39 cellular contexts compared by ENCODE assay signal in genomic region chr18:12352188-12352587, GRCh38. TPM values are rescaled to one million over a fixed set of nuclear protein-coding genes. Genes with fewer than 3 reads are reported as not detected.
"Had no signal": no experiment of that assay in that cellular context is flagged by ENCODE, and none has a peak within 500 bp of the region (broad histone marks: within the 10 kb centered on the region; RNA-seq: fewer than 3 reads in every experiment).

No MANE protein-coding gene starts in this region.

- H3K27ac Mint-ChIP-seq: activated naive CD4-positive, alpha-beta T cell treated with anti-CD3 and anti-CD28 coated beads for 36 hours; activated naive CD4-positive, alpha-beta T cell treated with anti-CD3 and anti-CD28 coated beads, Interleukin-2, amount 10 ng/mL, durations not matched to agents 7 days and 5 days; activated naive CD4-positive, alpha-beta T cell treated with anti-CD3 and anti-CD28 coated beads, Interleukin-2, amount 50 U/mL, for 24 hours; activated naive CD8-positive, alpha-beta T cell; activated naive CD8-positive, alpha-beta T cell treated with anti-CD3 and anti-CD28 coated beads for 36 hours; activated naive CD8-positive, alpha-beta T cell treated with anti-CD3 and anti-CD28 coated beads, Interleukin-2, amount 10 ng/mL, durations not matched to agents 7 days and 5 days; activated naive CD8-positive, alpha-beta T cell treated with anti-CD3 and anti-CD28 coated beads, Interleukin-2, amount 50 U/mL, for 24 hours; activated T-cell treated with anti-CD3 and anti-CD28 coated beads, Interleukin-2, amount 50 U/mL, for 72 hours; activated T-helper 1 cell treated with anti-CD3 and anti-CD28 coated beads, Interleukin-12 subunit alpha, Interleukin-12 subunit beta, Interleukin-2, Interleukin-4 antibody, amounts not matched to agents 30 ng/mL and 10 ng/mL and 1 ng/mL, durations not matched to agents 14 hours and 24 hours and 36 hours; activated T-helper 17 cell treated with anti-CD3 and anti-CD28 coated beads, Interleukin-2, amount 50 U/mL, for 72 hours; activated T-helper 2 cell treated with anti-CD3 and anti-CD28 coated beads, Interferon-gamma antibody, Interleukin-2, Interleukin-4, amounts not matched to agents 10 μg/mL and 5 μg/mL and 100 μg/mL, durations not matched to agents 14 hours and 24 hours and 36 hours had no signal

- H3K9me3 Mint-ChIP-seq: activated naive CD4-positive, alpha-beta T cell treated with anti-CD3 and anti-CD28 coated beads for 36 hours; activated naive CD4-positive, alpha-beta T cell treated with anti-CD3 and anti-CD28 coated beads, Interleukin-2, amount 10 ng/mL, durations not matched to agents 7 days and 5 days; activated naive CD4-positive, alpha-beta T cell treated with anti-CD3 and anti-CD28 coated beads, Interleukin-2, amount 50 U/mL, for 24 hours; activated naive CD4-positive, alpha-beta T cell treated with anti-CD3 and anti-CD28 coated beads, Interleukin-2, amount 50 U/mL, for 72 hours; activated naive CD8-positive, alpha-beta T cell treated with anti-CD3 and anti-CD28 coated beads for 36 hours; activated naive CD8-positive, alpha-beta T cell treated with anti-CD3 and anti-CD28 coated beads, Interleukin-2, amount 10 ng/mL, durations not matched to agents 7 days and 5 days; activated naive CD8-positive, alpha-beta T cell treated with anti-CD3 and anti-CD28 coated beads, Interleukin-2, amount 50 U/mL, for 24 hours; activated T-cell treated with anti-CD3 and anti-CD28 coated beads, Interleukin-2, amount 50 U/mL, for 72 hours; activated T-helper 1 cell treated with anti-CD3 and anti-CD28 coated beads, Interleukin-12 subunit alpha, Interleukin-12 subunit beta, Interleukin-2, Interleukin-4 antibody, amounts not matched to agents 30 ng/mL and 10 ng/mL and 1 ng/mL, durations not matched to agents 14 hours and 24 hours and 36 hours; activated T-helper 17 cell treated with anti-CD3 and anti-CD28 coated beads, Interleukin-2, amount 50 U/mL, for 72 hours; activated T-helper 2 cell treated with anti-CD3 and anti-CD28 coated beads, Interferon-gamma antibody, Interleukin-2, Interleukin-4, amounts not matched to agents 10 μg/mL and 5 μg/mL and 100 μg/mL, durations not matched to agents 14 hours and 24 hours and 36 hours; brain; central memory CD8-positive, alpha-beta T cell had no signal

- H3K27ac ChIP-seq: adrenal gland, ascending aorta, body of pancreas, brain microvascular endothelial cell, breast epithelium, cardiac muscle cell had no signal

- FAIRE-seq: astrocyte, bronchial epithelial cell had no signal

- H3K27me3 ChIP-seq: adrenal gland, ascending aorta, body of pancreas, brain microvascular endothelial cell, breast epithelium, cardiac muscle cell had no signal

- H3K4me3 ChIP-seq: adrenal gland, ascending aorta, body of pancreas, breast epithelium, cardiac muscle cell had no signal

- ATAC-seq: activated naive CD4-positive, alpha-beta T cell treated with anti-CD3 and anti-CD28 coated beads, Interleukin-2, amount 50 U/mL, for 72 hours; activated naive CD8-positive, alpha-beta T cell treated with anti-CD3 and anti-CD28 coated beads, Interleukin-2, amount 50 U/mL, for 24 hours; activated T-cell treated with anti-CD3 and anti-CD28 coated beads, Interleukin-2, amount 50 U/mL, for 72 hours; activated T-helper 17 cell treated with anti-CD3 and anti-CD28 coated beads, Interleukin-2, amount 50 U/mL, for 72 hours; body of pancreas had no signal

- H3K27me3 Mint-ChIP-seq: activated naive CD4-positive, alpha-beta T cell treated with anti-CD3 and anti-CD28 coated beads, Interleukin-2, amount 10 ng/mL, durations not matched to agents 7 days and 5 days; activated naive CD4-positive, alpha-beta T cell treated with anti-CD3 and anti-CD28 coated beads, Interleukin-2, amount 50 U/mL, for 24 hours; activated naive CD8-positive, alpha-beta T cell; activated naive CD8-positive, alpha-beta T cell treated with anti-CD3 and anti-CD28 coated beads for 36 hours; activated naive CD8-positive, alpha-beta T cell treated with anti-CD3 and anti-CD28 coated beads, Interleukin-2, amount 10 ng/mL, durations not matched to agents 7 days and 5 days; activated naive CD8-positive, alpha-beta T cell treated with anti-CD3 and anti-CD28 coated beads, Interleukin-2, amount 50 U/mL, for 24 hours; activated T-helper 17 cell treated with anti-CD3 and anti-CD28 coated beads, Interleukin-2, amount 50 U/mL, for 72 hours; central memory CD8-positive, alpha-beta T cell had no signal

- H3K4me1 Mint-ChIP-seq: activated naive CD4-positive, alpha-beta T cell treated with anti-CD3 and anti-CD28 coated beads, Interleukin-2, amount 10 ng/mL, durations not matched to agents 7 days and 5 days; brain; central memory CD8-positive, alpha-beta T cell had no signal

- DNase-seq: activated effector memory CD4-positive, alpha-beta T cell treated with anti-CD3 and anti-CD28 coated beads, Interleukin-2, amount 50 U/mL, for 16 hours; activated effector memory CD4-positive, alpha-beta T cell treated with Interleukin-2 at 50 U/mL for 16 hours; activated gamma-delta T cell; activated gamma-delta T cell treated with Interleukin-2 at 50 U/mL for 16 hours; activated naive CD4-positive, alpha-beta T cell; activated naive CD4-positive, alpha-beta T cell treated with anti-CD3 and anti-CD28 coated beads for 36 hours; activated naive CD4-positive, alpha-beta T cell treated with anti-CD3 and anti-CD28 coated beads, Interleukin-2, amount 10 ng/mL, durations not matched to agents 7 days and 5 days; activated naive CD4-positive, alpha-beta T cell treated with anti-CD3 and anti-CD28 coated beads, Interleukin-2, amount 50 U/mL, for 16 hours; activated naive CD4-positive, alpha-beta T cell treated with Interleukin-2 at 50 U/mL for 16 hours; activated naive CD8-positive, alpha-beta T cell treated with anti-CD3 and anti-CD28 coated beads for 36 hours; activated naive CD8-positive, alpha-beta T cell treated with anti-CD3 and anti-CD28 coated beads, Interleukin-2, amount 10 ng/mL, durations not matched to agents 7 days and 5 days; activated naive CD8-positive, alpha-beta T cell treated with anti-CD3 and anti-CD28 coated beads, Interleukin-2, amount 50 U/mL, for 24 hours; activated T-cell treated with anti-CD3 and anti-CD28 coated beads for 4 hours; activated T-cell treated with anti-CD3 and anti-CD28 coated beads, Interleukin-2, amount 50 U/mL, for 1 hour; activated T-cell treated with anti-CD3 and anti-CD28 coated beads, Interleukin-2, amount 50 U/mL, for 48 hours; activated T-cell treated with anti-CD3 and anti-CD28 coated beads, Interleukin-2, amount 50 U/mL, for 72 hours; adrenal gland; amniotic stem cell; amygdala; anterior cingulate cortex; aorta; body of pancreas; brain microvascular endothelial cell; caudate nucleus; central memory CD4-positive, alpha-beta T cell; cerebellar nuclear complex had no signal

- H3K4me1 ChIP-seq: adrenal gland, ascending aorta, body of pancreas, breast epithelium had no signal

- H3K9me3 ChIP-seq: adrenal gland, ascending aorta, body of pancreas, breast epithelium had no signal

- H3K4me3 Mint-ChIP-seq: activated naive CD4-positive, alpha-beta T cell treated with anti-CD3 and anti-CD28 coated beads for 36 hours; activated naive CD4-positive, alpha-beta T cell treated with anti-CD3 and anti-CD28 coated beads, Interleukin-2, amount 10 ng/mL, durations not matched to agents 7 days and 5 days; activated naive CD4-positive, alpha-beta T cell treated with anti-CD3 and anti-CD28 coated beads, Interleukin-2, amount 50 U/mL, for 24 hours; activated naive CD8-positive, alpha-beta T cell; activated naive CD8-positive, alpha-beta T cell treated with anti-CD3 and anti-CD28 coated beads for 36 hours; activated naive CD8-positive, alpha-beta T cell treated with anti-CD3 and anti-CD28 coated beads, Interleukin-2, amount 10 ng/mL, durations not matched to agents 7 days and 5 days; activated naive CD8-positive, alpha-beta T cell treated with anti-CD3 and anti-CD28 coated beads, Interleukin-2, amount 50 U/mL, for 24 hours; activated T-cell treated with anti-CD3 and anti-CD28 coated beads, Interleukin-2, amount 50 U/mL, for 72 hours; activated T-helper 1 cell treated with anti-CD3 and anti-CD28 coated beads, Interleukin-12 subunit alpha, Interleukin-12 subunit beta, Interleukin-2, Interleukin-4 antibody, amounts not matched to agents 30 ng/mL and 10 ng/mL and 1 ng/mL, durations not matched to agents 14 hours and 24 hours and 36 hours; activated T-helper 17 cell treated with anti-CD3 and anti-CD28 coated beads, Interleukin-2, amount 50 U/mL, for 72 hours; brain; central memory CD8-positive, alpha-beta T cell had no signal

RNA-seq across cellular contexts. Expression of gene PRELID3A, which starts 55.5 kb away (rescaled TPM):
- total RNA-seq: ascending aorta, body of pancreas had no signal
